ENCODE assay signal across 1 cellular context in the genomic region with DNA sequence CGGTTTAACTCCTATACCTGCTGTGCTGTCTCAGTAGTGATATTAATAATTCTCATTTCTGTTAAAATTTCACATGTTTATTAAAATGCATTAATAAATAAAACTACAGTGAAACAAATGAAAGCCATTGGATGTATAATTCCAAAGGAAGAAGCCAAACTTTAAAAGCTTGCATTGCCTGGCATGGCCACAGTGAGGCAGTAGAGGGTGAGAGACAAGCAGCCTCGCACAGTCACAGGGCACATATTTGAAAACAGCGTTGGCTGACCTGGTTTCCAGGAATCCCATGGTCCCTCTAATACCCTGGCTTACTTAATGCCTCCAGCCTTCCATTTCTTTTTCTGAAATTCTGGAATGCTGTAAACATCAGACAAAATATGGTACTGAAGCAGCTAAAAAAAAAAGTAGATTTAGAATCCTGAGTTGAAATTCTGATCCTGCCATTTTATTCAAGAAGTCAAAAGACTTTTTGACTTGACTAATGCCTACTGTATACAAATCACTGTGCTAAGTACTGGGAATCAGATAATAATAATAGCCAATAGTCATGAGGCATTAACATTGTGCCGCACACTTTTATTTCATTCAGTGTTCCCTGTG.
TF ChIP-seq lines count a peak whose summit lies in the region.

No MANE protein-coding gene starts in this region.

TF ChIP-seq in WTC11, 78 proteins besides CTCF, POLR2A, EP300 and RAD21 (continued from another document):
- TF ChIP-seq ARID4B (CRISPR knock-in tag; IDR thresholded peaks at IDR 0.05; ENCODE audit: borderline replicate concordance): no peak
- no peak for TF ChIP-seq CBFB (CRISPR knock-in tag; IDR thresholded peaks at IDR 0.05; ENCODE audit: low read depth)
- no peak for TF ChIP-seq ERG (CRISPR knock-in tag; IDR thresholded peaks at IDR 0.05)
TF ChIP-seq in WTC11: peak in this region for 0.
